In genomic region chr1:234861761-234862160, GRCh38 we compare ENCODE assay signal across 15 cellular contexts.
DNase-seq lines count a peak whose midpoint lies in the region; ATAC-seq and TF ChIP-seq lines count a peak whose summit lies in the region.
"Had no signal": no experiment of that assay in that cellular context is flagged by ENCODE, and none has a peak within 500 bp of the region (broad histone marks: within the 10 kb centered on the region; RNA-seq: fewer than 3 reads in every experiment).

No MANE protein-coding gene starts in this region.

- TF ChIP-seq EP300 in transverse colon (IDR thresholded peaks at IDR 0.05; ENCODE audit: low read depth) (no peak), ovary (IDR thresholded peaks at IDR 0.05) (no peak)

- DNase-seq in NCI-H1048 (lab: John Stamatoyannopoulos, UW) (peak; percentile 62), Panc1 (ENCODE audit: low read depth, low spot score) (no peak), mesothelial cell of epicardium (ENCODE audit: low spot score in 2 of 2, unreplicated experiment in 2 of 2) (no peak), transverse colon (no peak), GOT3 (lab: John Stamatoyannopoulos, UW) (no peak), ovary (no peak), midbrain (lab: John Stamatoyannopoulos, UW) (no peak)
- DNase-seq: KBM-7; NCI-H1930; NCI-H524; NK-92 treated with Interleukin-12 subunit alpha and Interleukin-12 subunit beta, amount 100 ng/mL, for 24 hours; SHP77 had no signal

- peaks cover 3% of the 10 kb centered on the region for H3K9me3 Mint-ChIP-seq in mesothelial cell of epicardium
- H3K9me3 Mint-ChIP-seq: GM23338 had no signal

- peak overlapping the region; percentile 26 for H3K27ac Mint-ChIP-seq in mesothelial cell of epicardium
- H3K27ac Mint-ChIP-seq: GM23338 had no signal

- H3K36me3 ChIP-seq in Panc1 (ENCODE audit: control insufficient read depth, insufficient read depth, low read length) (no peaks in the 10 kb centered on the region), transverse colon (no peaks in the 10 kb centered on the region), ovary (no peaks in the 10 kb centered on the region)
- H3K36me3 ChIP-seq: BLaER1 had no signal

- no peak for ATAC-seq in Panc1
- ATAC-seq: GM23338 had no signal

- peaks cover 28% of the 10 kb centered on the region for H3K4me1 Mint-ChIP-seq in mesothelial cell of epicardium
- H3K4me1 Mint-ChIP-seq: GM23338 had no signal

- H3K4me3 Mint-ChIP-seq in mesothelial cell of epicardium, result no peak overlapping the region
- H3K4me3 Mint-ChIP-seq: GM23338 had no signal

- peak overlapping the region; percentile 84 for H3K27ac ChIP-seq in Panc1 (ENCODE audit: low read length)
- H3K27ac ChIP-seq in transverse colon, result peak overlapping the region; percentile 80 to 87 (median 84)
- H3K27ac ChIP-seq in ovary, result no peak overlapping the region
- H3K27ac ChIP-seq: HL-60 had no signal

- no peaks in the 10 kb centered on the region; the same call in 1 of the 2 replicates for H3K9me3 ChIP-seq in Panc1 (ENCODE audit: control insufficient read depth, insufficient read depth, low read depth, low read length)
- no peaks in the 10 kb centered on the region for H3K9me3 ChIP-seq in transverse colon
- no peaks in the 10 kb centered on the region for H3K9me3 ChIP-seq in ovary

- TF ChIP-seq CTCF in Panc1 (IDR thresholded peaks at IDR 0.05) (no peak), mesothelial cell of epicardium (IDR thresholded peaks at IDR 0.05; ENCODE audit: unreplicated experiment) (no peak), transverse colon (IDR thresholded peaks at IDR 0.05) (no peak), ovary (IDR thresholded peaks at IDR 0.05) (no peak)

- H3K4me3 ChIP-seq in Panc1 (ENCODE audit: low read depth in 2 of 2, low read length in 2 of 2) (no peak overlapping the region), transverse colon (no peak overlapping the region), ovary (no peak overlapping the region)
- H3K4me3 ChIP-seq: BLaER1, GM23338 had no signal

- no peaks in the 10 kb centered on the region for H3K27me3 Mint-ChIP-seq in mesothelial cell of epicardium (ENCODE audit: low read depth)

- WGBS in transverse colon (ENCODE audit: low coverage in 1 of 2), 2 donors, result 45 to 46% methylated on average over 4 of the region's 4 CpGs
- 93 to 95% (median 95%) methylated on average over 4 of the region's 4 CpGs for WGBS in ovary, 3 donors

- CTCF ChIA-PET in Panc1 (lab: Charles Lee), result no interaction called here

- in situ Hi-C loops in Panc1 (cut with HindIII; ENCODE audit: low pct_unique_long_range_greater_than_20kb, low sequenced_read_pairs) (no loop called here), transverse colon (cut with MboI; ENCODE audit: low pct_ligation_motif_present in 1 of 4, low pct_unique_long_range_greater_than_20kb in 1 of 4, low sequenced_read_pairs in 3 of 4) (loop anchor here in 1 of 4 donors (25.0 kb wide), 1 partner anchor 249 kb away; the partner anchor contains the start of gene IRF2BP2)

- POLR2A ChIA-PET in Panc1 (lab: Charles Lee), result no interaction called here

- H3K4me1 ChIP-seq in Panc1 (ENCODE audit: control insufficient read depth, insufficient read depth, low read length), result peaks cover 24% of the 10 kb centered on the region
- H3K4me1 ChIP-seq in transverse colon, result peaks cover 20 to 46% (median 35%) of the 10 kb centered on the region in 4 donors
- peaks cover 5% of the 10 kb centered on the region for H3K4me1 ChIP-seq in ovary (ENCODE audit: insufficient read depth)

- intact Hi-C loops in Panc1 (cut with micrococcal nuclease; ENCODE audit: unreplicated experiment), result no loop called here
- intact Hi-C loops in transverse colon (cut with DNase I; ENCODE audit: low total_unique reads), result no loop called here
- intact Hi-C loops in ovary (cut with DNase I), result no loop called here

- TF ChIP-seq POLR2A in transverse colon (IDR thresholded peaks at IDR 0.05), result no peak
- no peak for TF ChIP-seq POLR2A in ovary (IDR thresholded peaks at IDR 0.05)

- no peaks in the 10 kb centered on the region for H3K27me3 ChIP-seq in Panc1 (ENCODE audit: control insufficient read depth, insufficient read depth, low read length)
- no peaks in the 10 kb centered on the region for H3K27me3 ChIP-seq in transverse colon
- H3K27me3 ChIP-seq in ovary, result no peaks in the 10 kb centered on the region
- H3K27me3 ChIP-seq: BLaER1 had no signal

- no TSS peak for BruUV-seq in Panc1 (replicated peaks; lab: Mats Ljungman, UMichigan)

- H3K36me3 Mint-ChIP-seq in mesothelial cell of epicardium, result no peaks in the 10 kb centered on the region

Comparison
In these comparisons a context has a peak if more than half of its experiments do, and no peak if none do; other contexts are left out.
1. H3K27ac ChIP-seq: peak in Panc1 (single experiment) and transverse colon (4 of 4); none in ovary (0 of 2).